25 cellular contexts compared by ENCODE assay signal in genomic region chr9:70901013-70901412, GRCh38.
"Had no signal": no experiment of that assay in that cellular context is flagged by ENCODE, and none has a peak within 500 bp of the region (broad histone marks: within the 10 kb centered on the region; RNA-seq: fewer than 3 reads in every experiment).

No MANE protein-coding gene starts in this region.

- H3K27ac ChIP-seq: adrenal gland, KMS-11 had no signal

- H3K4me3 Mint-ChIP-seq: activated CD8-positive, alpha-beta T cell treated with anti-CD3 and anti-CD28 coated beads, Interleukin-2, amount 10 ng/mL, durations not matched to agents 7 days and 5 days; activated naive CD8-positive, alpha-beta T cell treated with anti-CD3 and anti-CD28 coated beads, Interleukin-2, amount 10 ng/mL, durations not matched to agents 7 days and 5 days; T-cell had no signal

- H3K4me2 ChIP-seq: KMS-11 had no signal

- H3K27ac Mint-ChIP-seq: activated CD8-positive, alpha-beta T cell treated with anti-CD3 and anti-CD28 coated beads, Interleukin-2, amount 10 ng/mL, durations not matched to agents 7 days and 5 days; activated naive CD8-positive, alpha-beta T cell treated with anti-CD3 and anti-CD28 coated beads, Interleukin-2, amount 10 ng/mL, durations not matched to agents 7 days and 5 days; T-cell had no signal

- H3K9me3 ChIP-seq: adrenal gland, MG63 had no signal

- H3K9me3 Mint-ChIP-seq: activated naive CD8-positive, alpha-beta T cell treated with anti-CD3 and anti-CD28 coated beads, Interleukin-2, amount 10 ng/mL, durations not matched to agents 7 days and 5 days; T-cell had no signal

- H3K27me3 ChIP-seq: adrenal gland, MG63 had no signal

- H3K36me3 ChIP-seq: adrenal gland, MG63 had no signal

- H3K4me1 Mint-ChIP-seq: activated naive CD8-positive, alpha-beta T cell treated with anti-CD3 and anti-CD28 coated beads, Interleukin-2, amount 10 ng/mL, durations not matched to agents 7 days and 5 days; T-cell had no signal

- ATAC-seq: activated CD8-positive, alpha-beta T cell treated with anti-CD3 and anti-CD28 coated beads, Interleukin-2, amount 10 ng/mL, durations not matched to agents 7 days and 5 days; PC-3; T-cell had no signal

- H3K36me3 Mint-ChIP-seq: activated naive CD8-positive, alpha-beta T cell treated with anti-CD3 and anti-CD28 coated beads, Interleukin-2, amount 10 ng/mL, durations not matched to agents 7 days and 5 days; T-cell had no signal

- H3K9ac ChIP-seq: KMS-11 had no signal

- FAIRE-seq: TTC549 had no signal

- H3K4me3 ChIP-seq: adrenal gland, MG63 had no signal

- H3K4me1 ChIP-seq: adrenal gland had no signal

- DNase-seq: activated CD4-positive, alpha-beta T cell treated with anti-CD3 and anti-CD28 coated beads for 48 hours; activated CD4-positive, alpha-beta T cell treated with anti-CD3 and anti-CD28 coated beads, Interleukin-2, amount 50 U/mL, for 4 hours; activated CD8-positive, alpha-beta memory T cell treated with anti-CD3 and anti-CD28 coated beads, Interleukin-2, amount 50 U/mL, for 48 hours; activated CD8-positive, alpha-beta T cell treated with anti-CD3 and anti-CD28 coated beads, Interleukin-2, amount 10 ng/mL, durations not matched to agents 7 days and 5 days; activated naive CD4-positive, alpha-beta T cell treated with anti-CD3 and anti-CD28 coated beads, Interleukin-2, amount 50 U/mL, for 16 hours; activated naive CD8-positive, alpha-beta T cell treated with anti-CD3 and anti-CD28 coated beads, Interleukin-2, amount 10 ng/mL, durations not matched to agents 7 days and 5 days; activated T-cell treated with anti-CD3 and anti-CD28 coated beads, Interleukin-2, amount 50 U/mL, for 1 hour; adrenal gland; anterior cingulate cortex; central memory CD4-positive, alpha-beta T cell; MG63; MV-4-11; NCI-H1092 treated with DMSO at 0.1 percent for 48 hours; NCI-H1417 treated with DMSO at 0.1 percent for 48 hours; NCI-H1694; NCI-H2029; NCI-H510A treated with DMSO at 0.1 percent for 48 hours; NCI-H69; PC-3; SHP77 treated with DMSO at 0.1 percent for 48 hours; T-cell; T-helper 2 cell; T1000 had no signal
